In genomic region chr22:24525416-24526037, GRCh38 we compare ENCODE assay signal across 8 cellular contexts. TPM values are rescaled to one million over a fixed set of nuclear protein-coding genes. Genes with fewer than 3 reads are reported as not detected.
DNase-seq lines count a peak whose midpoint lies in the region; ATAC-seq, FAIRE-seq and TF ChIP-seq lines count a peak whose summit lies in the region.

No MANE protein-coding gene starts in this region.

- no peak for FAIRE-seq in frontal cortex (lab: Jason Lieb, UNC)

- H3K4me2 ChIP-seq in parathyroid adenoma (ENCODE audit: low read length), result no peak overlapping the region

- peak overlapping the region in 1 of 7 donors; percentile 65 for H3K27ac Mint-ChIP-seq in CD4-positive, alpha-beta memory T cell
- no peak overlapping the region for H3K27ac Mint-ChIP-seq in activated T-helper 2 cell treated with anti-CD3 and anti-CD28 coated beads, Interferon-gamma antibody, Interleukin-2, Interleukin-4, amounts not matched to agents 10 μg/mL and 5 μg/mL and 100 μg/mL, durations not matched to agents 14 hours and 24 hours and 36 hours

- no peak overlapping the region for H3K4me3 ChIP-seq in CD4-positive, alpha-beta memory T cell (ENCODE audit: low read length in 2 of 2)
- no peak overlapping the region for H3K4me3 ChIP-seq in Jurkat, Clone E6-1 (ENCODE audit: low read length)
- H3K4me3 ChIP-seq in RWPE2 (ENCODE audit: severe bottlenecking), result no peak overlapping the region
- H3K4me3 ChIP-seq in parathyroid adenoma (ENCODE audit: low read depth, low read length), result no peak overlapping the region
- H3K4me3 ChIP-seq in upper lobe of left lung, result no peak overlapping the region

- H3K4me1 ChIP-seq in CD4-positive, alpha-beta memory T cell (ENCODE audit: insufficient read depth, low read length), result peaks cover 7% of the 10 kb centered on the region
- H3K4me1 ChIP-seq in RWPE2 (ENCODE audit: insufficient read depth, poor library complexity, severe bottlenecking) (peaks cover 4% of the 10 kb centered on the region), parathyroid adenoma (no peaks in the 10 kb centered on the region), upper lobe of left lung (peaks cover 15 to 21% (median 18%) of the 10 kb centered on the region in 4 donors)

- H3K9me3 Mint-ChIP-seq in CD4-positive, alpha-beta memory T cell, result no peaks in the 10 kb centered on the region
- H3K9me3 Mint-ChIP-seq in activated T-helper 2 cell treated with anti-CD3 and anti-CD28 coated beads, Interferon-gamma antibody, Interleukin-2, Interleukin-4, amounts not matched to agents 10 μg/mL and 5 μg/mL and 100 μg/mL, durations not matched to agents 14 hours and 24 hours and 36 hours, result no peaks in the 10 kb centered on the region

- peaks cover 8 to 12% (median 10%) of the 10 kb centered on the region in 4 donors for H3K4me1 Mint-ChIP-seq in CD4-positive, alpha-beta memory T cell
- peaks cover 11% of the 10 kb centered on the region for H3K4me1 Mint-ChIP-seq in activated T-helper 2 cell treated with anti-CD3 and anti-CD28 coated beads, Interferon-gamma antibody, Interleukin-2, Interleukin-4, amounts not matched to agents 10 μg/mL and 5 μg/mL and 100 μg/mL, durations not matched to agents 14 hours and 24 hours and 36 hours (ENCODE audit: low read depth)

- TF ChIP-seq CTCF in RWPE2 (IDR thresholded peaks at IDR 0.05; ENCODE audit: poor library complexity, severe bottlenecking) (peak; percentile 87), parathyroid adenoma (IDR thresholded peaks at IDR 0.05) (peak; percentile 67), upper lobe of left lung (IDR thresholded peaks at IDR 0.05) (peak; percentile 71 to 88 (median 84))

- peak; percentile 71 for ATAC-seq in GM19463 (IDR thresholded peaks at IDR 0.05; ENCODE audit: unreplicated experiment)
- peak; percentile 55 for ATAC-seq in RWPE2 (ENCODE audit: low read depth)
- peak; percentile 84 to 93 for ATAC-seq in upper lobe of left lung (ENCODE audit: low FRiP score in 2 of 2)

- POLR2A ChIA-PET in CD4-positive, alpha-beta memory T cell (lab: Charles Lee; ENCODE audit: partially characterized antibody), result interaction anchor here (1.3 kb wide), 1 partner anchor 97 kb away, joined by 3 read pairs; the partner anchor contains the start of gene ADORA2A

- no peaks in the 10 kb centered on the region for H3K9me3 ChIP-seq in CD4-positive, alpha-beta memory T cell (ENCODE audit: control insufficient read depth in 1 of 2, low read length in 2 of 2)
- no peaks in the 10 kb centered on the region for H3K9me3 ChIP-seq in RWPE2 (ENCODE audit: severe bottlenecking)
- H3K9me3 ChIP-seq in parathyroid adenoma (ENCODE audit: control insufficient read depth, low read length), result no peaks in the 10 kb centered on the region
- no peaks in the 10 kb centered on the region for H3K9me3 ChIP-seq in upper lobe of left lung

- CTCF ChIA-PET in CD4-positive, alpha-beta memory T cell (lab: Charles Lee; ENCODE audit: partially characterized antibody), result interaction anchor here (1.0 to 2.2 kb wide), 8 partner anchors 10 to 371 kb away, joined by 3 to 8 read pairs (median 4); partner anchors contain the start of gene ADORA2A

- H3K27me3 Mint-ChIP-seq in CD4-positive, alpha-beta memory T cell, result no peaks in the 10 kb centered on the region
- peaks cover 4% of the 10 kb centered on the region for H3K27me3 Mint-ChIP-seq in activated T-helper 2 cell treated with anti-CD3 and anti-CD28 coated beads, Interferon-gamma antibody, Interleukin-2, Interleukin-4, amounts not matched to agents 10 μg/mL and 5 μg/mL and 100 μg/mL, durations not matched to agents 14 hours and 24 hours and 36 hours (ENCODE audit: low read depth)

- H3K27me3 ChIP-seq in CD4-positive, alpha-beta memory T cell (ENCODE audit: insufficient read depth, low read length), result no peaks in the 10 kb centered on the region
- H3K27me3 ChIP-seq in RWPE2 (ENCODE audit: insufficient read depth, poor library complexity, severe bottlenecking) (no peaks in the 10 kb centered on the region), parathyroid adenoma (ENCODE audit: control insufficient read depth, insufficient read depth, low read length) (no peaks in the 10 kb centered on the region), upper lobe of left lung (no peaks in the 10 kb centered on the region)

- H3K36me3 Mint-ChIP-seq in CD4-positive, alpha-beta memory T cell, result no peaks in the 10 kb centered on the region
- H3K36me3 Mint-ChIP-seq in activated T-helper 2 cell treated with anti-CD3 and anti-CD28 coated beads, Interferon-gamma antibody, Interleukin-2, Interleukin-4, amounts not matched to agents 10 μg/mL and 5 μg/mL and 100 μg/mL, durations not matched to agents 14 hours and 24 hours and 36 hours (ENCODE audit: low read depth), result no peaks in the 10 kb centered on the region

- no peak for TF ChIP-seq POLR2A in upper lobe of left lung (IDR thresholded peaks at IDR 0.05)

- TF ChIP-seq EP300 in upper lobe of left lung (IDR thresholded peaks at IDR 0.05), result no peak

- no peaks in the 10 kb centered on the region for H3K36me3 ChIP-seq in CD4-positive, alpha-beta memory T cell (ENCODE audit: insufficient read depth, low read length)
- H3K36me3 ChIP-seq in RWPE2 (ENCODE audit: low read depth), result no peaks in the 10 kb centered on the region
- H3K36me3 ChIP-seq in parathyroid adenoma (ENCODE audit: control insufficient read depth, insufficient read depth, low read length), result no peaks in the 10 kb centered on the region
- H3K36me3 ChIP-seq in upper lobe of left lung, result no peaks in the 10 kb centered on the region

- H2AFZ ChIP-seq in parathyroid adenoma, result no peak overlapping the region

- H3K79me2 ChIP-seq in parathyroid adenoma, result no peaks in the 10 kb centered on the region

- H3K9ac ChIP-seq in parathyroid adenoma, result no peak overlapping the region

- WGBS in upper lobe of left lung, 2 donors, result 3 to 4% methylated on average over 10 to 12 of the region's 12 CpGs

- H3K27ac ChIP-seq in CD4-positive, alpha-beta memory T cell (ENCODE audit: low read depth, low read length), result no peak overlapping the region
- no peak overlapping the region for H3K27ac ChIP-seq in RWPE2 (ENCODE audit: poor library complexity, severe bottlenecking)
- no peak overlapping the region for H3K27ac ChIP-seq in parathyroid adenoma
- no peak overlapping the region for H3K27ac ChIP-seq in upper lobe of left lung

- H3K4me3 Mint-ChIP-seq in CD4-positive, alpha-beta memory T cell, result no peak overlapping the region
- H3K4me3 Mint-ChIP-seq in activated T-helper 2 cell treated with anti-CD3 and anti-CD28 coated beads, Interferon-gamma antibody, Interleukin-2, Interleukin-4, amounts not matched to agents 10 μg/mL and 5 μg/mL and 100 μg/mL, durations not matched to agents 14 hours and 24 hours and 36 hours (ENCODE audit: low read depth), result no peak overlapping the region

- intact Hi-C loops in CD4-positive, alpha-beta memory T cell (cut with micrococcal nuclease), result loop anchor here (1.0 to 10.0 kb wide), 3 partner anchors 104 to 541 kb away; partner anchors contain the start of gene GSTT2
- intact Hi-C loops in activated T-helper 2 cell treated with anti-CD3 and anti-CD28 coated beads, Interferon-gamma antibody, Interleukin-2, Interleukin-4, amounts not matched to agents 10 μg/mL and 5 μg/mL and 100 μg/mL, durations not matched to agents 14 hours and 24 hours and 36 hours (cut with micrococcal nuclease), result loop anchor here (1.0 to 2.0 kb wide), 2 partner anchors 97 to 200 kb away; no protein-coding TSS in a partner anchor

- peak; percentile 68 to 79 (median 70) for DNase-seq in CD4-positive, alpha-beta memory T cell
- peak; percentile 79 for DNase-seq in Jurkat, Clone E6-1 (ENCODE audit: low read depth, low spot score)
- DNase-seq in RWPE2 (ENCODE audit: low spot score), result no peak
- peak; percentile 76 for DNase-seq in activated T-helper 2 cell treated with anti-CD3 and anti-CD28 coated beads, Interferon-gamma antibody, Interleukin-2, Interleukin-4, amounts not matched to agents 10 μg/mL and 5 μg/mL and 100 μg/mL, durations not matched to agents 14 hours and 24 hours and 36 hours (ENCODE audit: low spot score)
- DNase-seq in frontal cortex (ENCODE audit: low spot score in 2 of 2), result peak; percentile 50 to 82
- peak in 1 of 2 donors; percentile 81 for DNase-seq in upper lobe of left lung

RNA-seq across cellular contexts. Expression of gene GUCD1, which starts 29.4 kb away (rescaled TPM):
- 10 to 100 TPM; 65.0 to 65.5 TPM for total RNA-seq in CD4-positive, alpha-beta memory T cell
- 10 to 100 TPM; 44.2 to 47.3 TPM for polyA plus RNA-seq in CD4-positive, alpha-beta memory T cell
- 74.9 TPM for polyA plus RNA-seq in Jurkat, Clone E6-1 (2012; ENCODE audit: insufficient read depth, insufficient read length)
- total RNA-seq in activated T-helper 2 cell treated with anti-CD3 and anti-CD28 coated beads, Interferon-gamma antibody, Interleukin-2, Interleukin-4, amounts not matched to agents 10 μg/mL and 5 μg/mL and 100 μg/mL, durations not matched to agents 14 hours and 24 hours and 36 hours, result 115 and 128 TPM in 2 replicates
- 35.1 TPM for total RNA-seq in frontal cortex
- 100 to 1,000 TPM in 5 of 6 donors, 10 to 100 TPM in 1; 77.5 to 231 (median 160) TPM for total RNA-seq in upper lobe of left lung

RNA-seq across cellular contexts. Expression of gene SNRPD3, which starts 30.3 kb away (rescaled TPM):
- total RNA-seq in CD4-positive, alpha-beta memory T cell, result 10 to 100 TPM; 77.6 to 85.0 TPM
- polyA plus RNA-seq in CD4-positive, alpha-beta memory T cell, result 100 to 1,000 TPM in 1 of 2 donors, 10 to 100 TPM in 1; 62.6 to 102 TPM
- polyA plus RNA-seq in Jurkat, Clone E6-1 (2012; ENCODE audit: insufficient read depth, insufficient read length), result 480 TPM
- 148 and 160 TPM in 2 replicates for total RNA-seq in activated T-helper 2 cell treated with anti-CD3 and anti-CD28 coated beads, Interferon-gamma antibody, Interleukin-2, Interleukin-4, amounts not matched to agents 10 μg/mL and 5 μg/mL and 100 μg/mL, durations not matched to agents 14 hours and 24 hours and 36 hours
- total RNA-seq in frontal cortex (140 TPM), upper lobe of left lung (100 to 1,000 TPM in 1 of 6 donors, 10 to 100 TPM in 5; 66.8 to 119 (median 84.8) TPM)

RNA-seq across cellular contexts. Expression of gene UPB1, which starts 30.4 kb away (rescaled TPM):
- total RNA-seq in CD4-positive, alpha-beta memory T cell, result 1 to 10 TPM; 1.1 to 1.4 TPM
- polyA plus RNA-seq in CD4-positive, alpha-beta memory T cell, result not detected
- not detected for polyA plus RNA-seq in Jurkat, Clone E6-1 (2012; ENCODE audit: insufficient read depth, insufficient read length)
- total RNA-seq in activated T-helper 2 cell treated with anti-CD3 and anti-CD28 coated beads, Interferon-gamma antibody, Interleukin-2, Interleukin-4, amounts not matched to agents 10 μg/mL and 5 μg/mL and 100 μg/mL, durations not matched to agents 14 hours and 24 hours and 36 hours, result 0.09 and 0.11 TPM in 2 replicates
- 0.41 TPM for total RNA-seq in frontal cortex
- total RNA-seq in upper lobe of left lung, result 1 to 10 TPM in 5 of 6 donors, under 1 TPM in 1; 0.91 to 9.4 (median 1.4) TPM
